In genomic region chr12:98999569-98999968, GRCh38 we compare ENCODE assay signal across 11 cellular contexts.
"Had no signal": no experiment of that assay in that cellular context is flagged by ENCODE, and none has a peak within 500 bp of the region (broad histone marks: within the 10 kb centered on the region; RNA-seq: fewer than 3 reads in every experiment).

No MANE protein-coding gene starts in this region.

- DNase-seq: activated CD4-positive, CD25-positive, alpha-beta regulatory T cell treated with anti-CD3 and anti-CD28 coated beads, Interleukin-2, amount 50 U/mL, for 72 hours; activated naive CD8-positive, alpha-beta T cell treated with anti-CD3 and anti-CD28 coated beads for 36 hours; dermis blood vessel endothelial cell; left cardiac atrium; naive B cell; ovary; stimulated activated CD4-positive, alpha-beta T cell treated with anti-CD3 and anti-CD28 coated beads, Interleukin-1b, Interleukin-23, amount 100 ng/mL, for 48 hours; T-helper 1 cell; T1000; thyroid gland had no signal

- H3K27ac ChIP-seq: ovary, thyroid gland had no signal

- H3K27ac Mint-ChIP-seq: activated naive CD8-positive, alpha-beta T cell treated with anti-CD3 and anti-CD28 coated beads for 36 hours; activated T-helper 1 cell treated with anti-CD3 and anti-CD28 coated beads, Interleukin-12 subunit alpha, Interleukin-12 subunit beta, Interleukin-2, Interleukin-4 antibody, amounts not matched to agents 30 ng/mL and 10 ng/mL and 1 ng/mL, durations not matched to agents 14 hours and 24 hours and 36 hours; naive B cell had no signal

- H3K36me3 Mint-ChIP-seq: activated naive CD8-positive, alpha-beta T cell treated with anti-CD3 and anti-CD28 coated beads for 36 hours; naive B cell had no signal

- H3K9me3 ChIP-seq: ovary, thyroid gland had no signal

- H3K9me3 Mint-ChIP-seq: activated naive CD8-positive, alpha-beta T cell treated with anti-CD3 and anti-CD28 coated beads for 36 hours; activated T-helper 1 cell treated with anti-CD3 and anti-CD28 coated beads, Interleukin-12 subunit alpha, Interleukin-12 subunit beta, Interleukin-2, Interleukin-4 antibody, amounts not matched to agents 30 ng/mL and 10 ng/mL and 1 ng/mL, durations not matched to agents 14 hours and 24 hours and 36 hours; naive B cell had no signal

- H3K36me3 ChIP-seq: ovary, thyroid gland had no signal

- H3K27me3 ChIP-seq: ovary, thyroid gland had no signal

- H3K4me3 Mint-ChIP-seq: activated naive CD8-positive, alpha-beta T cell treated with anti-CD3 and anti-CD28 coated beads for 36 hours; activated T-helper 1 cell treated with anti-CD3 and anti-CD28 coated beads, Interleukin-12 subunit alpha, Interleukin-12 subunit beta, Interleukin-2, Interleukin-4 antibody, amounts not matched to agents 30 ng/mL and 10 ng/mL and 1 ng/mL, durations not matched to agents 14 hours and 24 hours and 36 hours; naive B cell had no signal

- H3K4me3 ChIP-seq: ovary, thyroid gland had no signal

- H3K4me1 Mint-ChIP-seq: activated naive CD8-positive, alpha-beta T cell treated with anti-CD3 and anti-CD28 coated beads for 36 hours; naive B cell had no signal

- H3K4me1 ChIP-seq: thyroid gland had no signal
